ENCODE assay signal across 8 cellular contexts in the genomic region with DNA sequence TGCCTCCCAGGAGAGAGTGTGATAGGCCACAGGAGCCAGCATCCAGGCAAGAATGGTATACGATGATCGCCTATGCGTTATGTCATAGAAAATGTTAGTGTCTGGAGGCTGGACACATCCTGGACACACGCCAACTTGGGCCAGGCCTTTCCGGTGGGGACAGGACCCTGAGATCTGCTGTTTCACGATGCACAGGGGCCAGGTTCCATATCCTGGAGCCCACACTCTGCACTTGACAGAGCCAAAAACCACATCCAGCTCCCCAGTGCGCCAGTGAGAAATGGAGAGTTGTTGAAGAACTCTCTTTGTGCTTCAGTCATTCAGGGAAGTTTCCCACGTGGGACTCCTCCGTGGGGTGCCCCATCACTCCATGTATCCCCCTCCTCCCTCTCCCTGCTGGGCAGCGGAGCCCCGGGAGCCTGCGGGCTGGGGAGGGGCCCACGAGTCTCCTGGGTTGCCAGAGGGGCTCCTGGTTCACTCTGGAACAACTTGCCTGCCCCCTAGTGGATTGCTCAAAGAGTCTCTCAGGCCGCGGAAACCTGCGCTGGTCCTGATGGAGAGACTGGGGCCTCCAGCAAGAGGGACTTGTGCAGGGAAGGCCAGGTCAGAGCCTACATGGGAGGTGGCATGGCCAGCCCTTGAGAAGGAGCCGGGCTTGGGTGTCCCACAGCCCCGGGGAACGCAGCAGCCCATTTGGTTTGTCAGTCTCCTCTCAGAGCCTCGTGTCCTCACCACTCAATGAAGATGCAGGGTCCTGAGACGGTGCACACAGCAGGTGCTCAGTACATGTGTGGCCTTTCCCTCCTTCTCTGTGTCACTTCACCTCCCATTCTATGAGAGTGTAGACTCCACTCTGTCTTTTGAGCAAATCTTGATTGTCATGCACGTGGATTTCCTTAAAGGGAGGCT. TPM values are rescaled to one million over a fixed set of nuclear protein-coding genes. Genes with fewer than 3 reads are reported as not detected.
DNase-seq lines count a peak whose midpoint lies in the region; ATAC-seq and TF ChIP-seq lines count a peak whose summit lies in the region.

No MANE protein-coding gene starts in this region.

- H3K27me3 Mint-ChIP-seq in CD4-positive, alpha-beta memory T cell, result peaks cover 5 to 6% of the 10 kb centered on the region in 2 donors
- no peaks in the 10 kb centered on the region for H3K27me3 Mint-ChIP-seq in chondrocyte (ENCODE audit: low read depth)

- no peaks in the 10 kb centered on the region for H3K27me3 ChIP-seq in CD4-positive, alpha-beta memory T cell (ENCODE audit: insufficient read depth, low read length)
- H3K27me3 ChIP-seq in left lung, result no peaks in the 10 kb centered on the region

- H3K4me3 Mint-ChIP-seq in CD4-positive, alpha-beta memory T cell, result no peak overlapping the region
- H3K4me3 Mint-ChIP-seq in chondrocyte (ENCODE audit: unreplicated experiment), result no peak overlapping the region

- CTCF ChIA-PET in CD4-positive, alpha-beta memory T cell (lab: Charles Lee; ENCODE audit: partially characterized antibody), result interaction anchor here (0.6 to 1.7 kb wide), 6 partner anchors 9 to 148 kb away, joined by 3 to 6 read pairs (median 3); a partner anchor contains a TSS
- CTCF ChIA-PET in HEK293 (lab: Yijun Ruan, JAX), result interaction anchor here (0.6 to 3.1 kb wide), 13 partner anchors 22 to 923 kb away, joined by 3 to 16 read pairs (median 4); a partner anchor contains a TSS

- POLR2A ChIA-PET in CD4-positive, alpha-beta memory T cell (lab: Charles Lee; ENCODE audit: partially characterized antibody), result no interaction called here
- POLR2A ChIA-PET in HEK293 (lab: Yijun Ruan, JAX), result no interaction called here

- ATAC-seq in left lung (peak; percentile 88), GM21723 (IDR thresholded peaks at IDR 0.05; ENCODE audit: unreplicated experiment) (no peak)

- intact Hi-C loops in CD4-positive, alpha-beta memory T cell (cut with micrococcal nuclease), result loop anchor here (1.0 to 10.0 kb wide), 3 partner anchors 130 to 786 kb away; no protein-coding TSS in a partner anchor
- intact Hi-C loops in left lung (cut with DNase I), result no loop called here

- H3K4me1 Mint-ChIP-seq in CD4-positive, alpha-beta memory T cell, result no peaks in the 10 kb centered on the region
- H3K4me1 Mint-ChIP-seq in chondrocyte (ENCODE audit: low read depth), result peaks cover 27% of the 10 kb centered on the region

- no peak overlapping the region for H3K4me3 ChIP-seq in CD4-positive, alpha-beta memory T cell (ENCODE audit: low read length in 2 of 2)
- H3K4me3 ChIP-seq in HEK293 (ENCODE audit: low read depth, low read length) (no peak overlapping the region), left lung (no peak overlapping the region)

- no peaks in the 10 kb centered on the region for H3K36me3 Mint-ChIP-seq in CD4-positive, alpha-beta memory T cell
- no peaks in the 10 kb centered on the region for H3K36me3 Mint-ChIP-seq in chondrocyte (ENCODE audit: low read depth)

- TF ChIP-seq CTCF in HEK293 (tag by site-specific recombination; IDR thresholded peaks at IDR 0.05) (peak; percentile 59), chondrocyte (IDR thresholded peaks at IDR 0.05) (peak; percentile 97), left lung (IDR thresholded peaks at IDR 0.05) (peak; percentile 78 to 90)

- peak; percentile 35 to 54 (median 47) for DNase-seq in CD4-positive, alpha-beta memory T cell
- peak; percentile 52 to 85 for DNase-seq in NCI-H446 (lab: John Stamatoyannopoulos, UW)
- peak; percentile 71 for DNase-seq in activated CD4-positive, CD25-positive, alpha-beta regulatory T cell treated with anti-CD3 and anti-CD28 coated beads, Interleukin-2, amount 50 U/mL, for 72 hours
- DNase-seq in chondrocyte (ENCODE audit: low spot score), result no peak
- peak; percentile 53 to 81 for DNase-seq in left lung
- peak; percentile 48 to 49 for DNase-seq in stimulated activated CD4-positive, alpha-beta T cell treated with anti-CD3 and anti-CD28 coated beads, Interleukin-4, amount 100 ng/mL, for 4 hours

- H3K4me1 ChIP-seq in CD4-positive, alpha-beta memory T cell (ENCODE audit: insufficient read depth, low read length), result no peaks in the 10 kb centered on the region
- H3K4me1 ChIP-seq in HEK293 (ENCODE audit: control insufficient read depth, insufficient read depth, low read length), result no peaks in the 10 kb centered on the region
- H3K4me1 ChIP-seq in left lung, result peaks cover 5 to 6% of the 10 kb centered on the region in 2 donors

- H3K36me3 ChIP-seq in CD4-positive, alpha-beta memory T cell (ENCODE audit: insufficient read depth, low read length), result no peaks in the 10 kb centered on the region
- H3K36me3 ChIP-seq in HEK293 (ENCODE audit: control insufficient read depth in 2 of 2, insufficient read depth in 1 of 2, low read length in 2 of 2), result no peaks in the 10 kb centered on the region
- no peaks in the 10 kb centered on the region for H3K36me3 ChIP-seq in left lung

- H3K9me3 ChIP-seq in CD4-positive, alpha-beta memory T cell (ENCODE audit: control insufficient read depth in 1 of 2, low read length in 2 of 2), result no peaks in the 10 kb centered on the region
- no peaks in the 10 kb centered on the region for H3K9me3 ChIP-seq in HEK293 (ENCODE audit: control insufficient read depth, insufficient read depth, low read depth, low read length)
- no peaks in the 10 kb centered on the region for H3K9me3 ChIP-seq in left lung

- no peak overlapping the region for H3K27ac Mint-ChIP-seq in CD4-positive, alpha-beta memory T cell
- H3K27ac Mint-ChIP-seq in chondrocyte (ENCODE audit: unreplicated experiment), result no peak overlapping the region

- H3K9me3 Mint-ChIP-seq in CD4-positive, alpha-beta memory T cell, result peaks cover 0 to 2% (median 0%) of the 10 kb centered on the region in 8 donors
- peaks cover 5% of the 10 kb centered on the region for H3K9me3 Mint-ChIP-seq in chondrocyte (ENCODE audit: low read depth)

- no peak overlapping the region for H3K27ac ChIP-seq in CD4-positive, alpha-beta memory T cell (ENCODE audit: low read depth, low read length)
- H3K27ac ChIP-seq in HEK293 (ENCODE audit: extremely low read depth, low read depth, low read length) (no peak overlapping the region), left lung (no peak overlapping the region)

TF ChIP-seq in HEK293, 187 proteins besides CTCF, POLR2A, EP300 and RAD21:
- TF ChIP-seq ZSCAN30 (tag by site-specific recombination; IDR thresholded peaks at IDR 0.05) (0 out of 2 replicates have a peak, but pooled peaks have one; percentile 34), ZFP69B (tag by site-specific recombination; IDR thresholded peaks at IDR 0.05) (peak; percentile 80; the same call in 1 of the 2 replicates), KLF10 (tag by site-specific recombination; IDR thresholded peaks at IDR 0.05) (no peak), FEZF1 (tag by site-specific recombination; IDR thresholded peaks at IDR 0.05) (no peak), ZNF23 (tag by site-specific recombination; IDR thresholded peaks at IDR 0.05; ENCODE audit: borderline replicate concordance) (no peak), ZNF335 (tag by site-specific recombination; conservative IDR thresholded peaks at IDR 0.05) (peak; percentile 75), ZNF76 (tag by site-specific recombination; IDR thresholded peaks at IDR 0.05; ENCODE audit: borderline replicate concordance, low read depth) (no peak), ZNF391 (tag by site-specific recombination; IDR thresholded peaks at IDR 0.05; ENCODE audit: borderline replicate concordance, low read depth) (no peak), ZNF623 (tag by site-specific recombination; IDR thresholded peaks at IDR 0.05) (no peak), ZNF654 (tag by site-specific recombination; IDR thresholded peaks at IDR 0.05; ENCODE audit: low read depth) (peak; percentile 84), ZIC2 (tag by site-specific recombination; IDR thresholded peaks at IDR 0.05) (peak; percentile 81), GLIS1 (tag by site-specific recombination; IDR thresholded peaks at IDR 0.05) (peak; percentile 33; the same call in 1 of the 2 replicates), ZNF138 (tag by site-specific recombination; IDR thresholded peaks at IDR 0.05; ENCODE audit: borderline replicate concordance) (no peak)
- TF ChIP-seq, protein P1, sequence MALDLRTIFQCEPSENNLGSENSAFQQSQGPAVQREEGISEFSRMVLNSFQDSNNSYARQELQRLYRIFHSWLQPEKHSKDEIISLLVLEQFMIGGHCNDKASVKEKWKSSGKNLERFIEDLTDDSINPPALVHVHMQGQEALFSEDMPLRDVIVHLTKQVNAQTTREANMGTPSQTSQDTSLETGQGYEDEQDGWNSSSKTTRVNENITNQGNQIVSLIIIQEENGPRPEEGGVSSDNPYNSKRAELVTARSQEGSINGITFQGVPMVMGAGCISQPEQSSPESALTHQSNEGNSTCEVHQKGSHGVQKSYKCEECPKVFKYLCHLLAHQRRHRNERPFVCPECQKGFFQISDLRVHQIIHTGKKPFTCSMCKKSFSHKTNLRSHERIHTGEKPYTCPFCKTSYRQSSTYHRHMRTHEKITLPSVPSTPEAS (tag by site-specific recombination; IDR thresholded peaks at IDR 0.05), result no peak
- TF ChIP-seq, protein P2, sequence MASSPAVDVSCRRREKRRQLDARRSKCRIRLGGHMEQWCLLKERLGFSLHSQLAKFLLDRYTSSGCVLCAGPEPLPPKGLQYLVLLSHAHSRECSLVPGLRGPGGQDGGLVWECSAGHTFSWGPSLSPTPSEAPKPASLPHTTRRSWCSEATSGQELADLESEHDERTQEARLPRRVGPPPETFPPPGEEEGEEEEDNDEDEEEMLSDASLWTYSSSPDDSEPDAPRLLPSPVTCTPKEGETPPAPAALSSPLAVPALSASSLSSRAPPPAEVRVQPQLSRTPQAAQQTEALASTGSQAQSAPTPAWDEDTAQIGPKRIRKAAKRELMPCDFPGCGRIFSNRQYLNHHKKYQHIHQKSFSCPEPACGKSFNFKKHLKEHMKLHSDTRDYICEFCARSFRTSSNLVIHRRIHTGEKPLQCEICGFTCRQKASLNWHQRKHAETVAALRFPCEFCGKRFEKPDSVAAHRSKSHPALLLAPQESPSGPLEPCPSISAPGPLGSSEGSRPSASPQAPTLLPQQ (tag by site-specific recombination; IDR thresholded peaks at IDR 0.05), result peak; percentile 87
TF ChIP-seq in HEK293: peak in this region for 7.

RNA-seq across cellular contexts. Expression of a gene that starts 10.2 kb away (rescaled TPM):
- under 1 TPM; 0.38 to 0.53 TPM for total RNA-seq in CD4-positive, alpha-beta memory T cell
- under 1 TPM in 1 of 2 donors, not detected in 1; 0.56 TPM for polyA plus RNA-seq in CD4-positive, alpha-beta memory T cell
- total RNA-seq in chondrocyte, result 113 to 367 TPM (median 367 TPM) in 3 replicates
- total RNA-seq in left lung, result 10 to 100 TPM; 38.7 to 66.8 TPM

Comparison
In these comparisons a context has a peak if more than half of its experiments do, and no peak if none do; other contexts are left out.
1. RNA of a gene that starts 10.2 kb away (total RNA-seq): 113 to 367 TPM in chondrocyte and 38.7 to 66.8 TPM in left lung; 0.38 to 0.53 TPM in CD4-positive, alpha-beta memory T cell; every median in the first group is over 10 times any median in the second.
2. Peak in every context shown above with its lines, with median percentiles within 50 percentile points of each other: CTCF ChIP-seq.